In genomic region chr7:56091591-56091990, GRCh38 we compare ENCODE assay signal across 17 cellular contexts. TPM values are rescaled to one million over a fixed set of nuclear protein-coding genes. Genes with fewer than 3 reads are reported as not detected.
DNase-seq lines count a peak whose midpoint lies in the region; ATAC-seq and TF ChIP-seq lines count a peak whose summit lies in the region.
"Had no signal": no experiment of that assay in that cellular context is flagged by ENCODE, and none has a peak within 500 bp of the region (broad histone marks: within the 10 kb centered on the region; RNA-seq: fewer than 3 reads in every experiment).

No MANE protein-coding gene starts in this region.

- H3K27me3 Mint-ChIP-seq in MCF 10A (ENCODE audit: insufficient read depth, unreplicated experiment) (no peaks in the 10 kb centered on the region), nephron progenitor cell (ENCODE audit: low read depth, poor library complexity) (peaks cover 8% of the 10 kb centered on the region), WTC11 (ENCODE audit: low read depth) (peaks cover 3% of the 10 kb centered on the region; the same call in 1 of the 2 replicates)

- H3K27me3 ChIP-seq in breast epithelium = no peaks in the 10 kb centered on the region
- H3K27me3 ChIP-seq in transverse colon = no peaks in the 10 kb centered on the region
- H3K27me3 ChIP-seq: cardiac muscle cell had no signal

- no peak overlapping the region for H3K27ac Mint-ChIP-seq in MCF 10A (ENCODE audit: low read depth, unreplicated experiment)
- peak overlapping the region; percentile 25 for H3K27ac Mint-ChIP-seq in nephron progenitor cell
- no peak overlapping the region for H3K27ac Mint-ChIP-seq in WTC11
- H3K27ac Mint-ChIP-seq: activated T-helper 1 cell treated with anti-CD3 and anti-CD28 coated beads, Interleukin-12 subunit alpha, Interleukin-12 subunit beta, Interleukin-2, Interleukin-4 antibody, amounts not matched to agents 30 ng/mL and 10 ng/mL and 1 ng/mL, durations not matched to agents 14 hours and 24 hours and 36 hours had no signal

- H3K4me3 ChIP-seq in breast epithelium = no peak overlapping the region
- H3K4me3 ChIP-seq in transverse colon = no peak overlapping the region
- H3K4me3 ChIP-seq: cardiac muscle cell, SK-N-MC had no signal

- TF ChIP-seq POLR2A in breast epithelium (IDR thresholded peaks at IDR 0.05) (no peak), transverse colon (IDR thresholded peaks at IDR 0.05) (no peak)

- ATAC-seq in GM21576 (IDR thresholded peaks at IDR 0.05; ENCODE audit: unreplicated experiment) (no peak), HG03469 (IDR thresholded peaks at IDR 0.05; ENCODE audit: unreplicated experiment) (no peak), WTC11 (no peak)
- ATAC-seq: activated CD4-positive, CD25-positive, alpha-beta regulatory T cell treated with anti-CD3 and anti-CD28 coated beads, Interleukin-2, amount 50 U/mL, for 24 hours; esophagus mucosa had no signal

- H3K36me3 ChIP-seq in breast epithelium (no peaks in the 10 kb centered on the region), transverse colon (no peaks in the 10 kb centered on the region)
- H3K36me3 ChIP-seq: cardiac muscle cell had no signal

- H3K36me3 Mint-ChIP-seq in MCF 10A (ENCODE audit: insufficient read depth, unreplicated experiment) = peaks cover 13% of the 10 kb centered on the region
- H3K36me3 Mint-ChIP-seq in nephron progenitor cell (ENCODE audit: low read depth) = peaks cover 14% of the 10 kb centered on the region
- peaks cover 7% of the 10 kb centered on the region for H3K36me3 Mint-ChIP-seq in WTC11

- H3K9me3 Mint-ChIP-seq in MCF 10A (ENCODE audit: unreplicated experiment) = no peaks in the 10 kb centered on the region
- peaks cover 5% of the 10 kb centered on the region for H3K9me3 Mint-ChIP-seq in nephron progenitor cell
- H3K9me3 Mint-ChIP-seq in WTC11 = peaks cover 4% of the 10 kb centered on the region
- H3K9me3 Mint-ChIP-seq: activated T-helper 1 cell treated with anti-CD3 and anti-CD28 coated beads, Interleukin-12 subunit alpha, Interleukin-12 subunit beta, Interleukin-2, Interleukin-4 antibody, amounts not matched to agents 30 ng/mL and 10 ng/mL and 1 ng/mL, durations not matched to agents 14 hours and 24 hours and 36 hours had no signal

- no TSS peak for BruUV-seq in MCF 10A (replicated peaks; lab: Mats Ljungman, UMichigan)

- peak; percentile 61 to 62 for DNase-seq in breast epithelium (ENCODE audit: low spot score in 2 of 2)
- no peak for DNase-seq in MCF 10A (ENCODE audit: unreplicated experiment)
- peak; percentile 77 for DNase-seq in fibroblast of peridontal ligament (ENCODE audit: extremely low read depth)
- no peak for DNase-seq in nephron progenitor cell
- DNase-seq in transverse colon = peak; percentile 24
- DNase-seq in WTC11 (ENCODE audit: low spot score) = no peak
- DNase-seq: DMS79; NCI-H524 treated with DMSO at 0.1 percent for 48 hours; stimulated activated CD4-positive, alpha-beta T cell treated with anti-CD3 and anti-CD28 coated beads, Interleukin-4, amount 100 ng/mL, for 4 hours had no signal

- POLR2A ChIA-PET in MCF 10A (lab: Yijun Ruan, JAX) (interaction anchor here (0.5 to 1.0 kb wide), 2 partner anchors 14 to 28 kb away, joined by 3 read pairs; partner anchors contain the start of gene CHCHD2), WTC11 (lab: Charles Lee) (interaction anchor here (1.9 kb wide), 1 partner anchor 8 kb away, joined by 4 read pairs; no protein-coding TSS in a partner anchor)

- peaks cover 4 to 7% of the 10 kb centered on the region in 2 donors for H3K4me1 ChIP-seq in breast epithelium
- peaks cover 0 to 21% (median 10%) of the 10 kb centered on the region in 4 donors for H3K4me1 ChIP-seq in transverse colon

- WGBS in transverse colon (ENCODE audit: low coverage in 1 of 2), 2 donors = 61% methylated on average over 3 of the region's 3 CpGs; no CpG with 5 or more reads in 1 of the 2 donors

- H3K27ac ChIP-seq in breast epithelium = peak overlapping the region; percentile 58 to 67
- peak overlapping the region; percentile 66 to 84 (median 72) for H3K27ac ChIP-seq in transverse colon
- H3K27ac ChIP-seq: cardiac muscle cell, HL-60, SK-N-MC had no signal

- CTCF ChIA-PET in MCF 10A (lab: Yijun Ruan, JAX) (interaction anchor here (0.5 to 3.3 kb wide), 8 partner anchors 8 to 451 kb away, joined by 3 to 19 read pairs (median 5); no protein-coding TSS in a partner anchor), WTC11 (lab: Charles Lee) (no interaction called here)

- intact Hi-C loops in breast epithelium (cut with DNase I; ENCODE audit: low total_unique reads) (no loop called here), MCF 10A (cut with micrococcal nuclease) (no loop called here), transverse colon (cut with DNase I; ENCODE audit: low total_unique reads) (no loop called here)

- peaks cover 5% of the 10 kb centered on the region for H3K4me1 Mint-ChIP-seq in MCF 10A (ENCODE audit: insufficient read depth, unreplicated experiment)
- H3K4me1 Mint-ChIP-seq in nephron progenitor cell = no peaks in the 10 kb centered on the region
- no peaks in the 10 kb centered on the region for H3K4me1 Mint-ChIP-seq in WTC11

- H3K9me3 ChIP-seq in breast epithelium (no peaks in the 10 kb centered on the region), transverse colon (no peaks in the 10 kb centered on the region)

- TF ChIP-seq CTCF in breast epithelium (IDR thresholded peaks at IDR 0.05) (no peak), MCF 10A (IDR thresholded peaks at IDR 0.05; ENCODE audit: unreplicated experiment) (no peak), nephron progenitor cell (IDR thresholded peaks at IDR 0.05) (no peak), transverse colon (IDR thresholded peaks at IDR 0.05) (no peak), WTC11 (IDR thresholded peaks at IDR 0.05) (no peak)

- H3K4me3 Mint-ChIP-seq in MCF 10A (ENCODE audit: unreplicated experiment) = no peak overlapping the region
- no peak overlapping the region for H3K4me3 Mint-ChIP-seq in nephron progenitor cell
- no peak overlapping the region for H3K4me3 Mint-ChIP-seq in WTC11
- H3K4me3 Mint-ChIP-seq: activated T-helper 1 cell treated with anti-CD3 and anti-CD28 coated beads, Interleukin-12 subunit alpha, Interleukin-12 subunit beta, Interleukin-2, Interleukin-4 antibody, amounts not matched to agents 30 ng/mL and 10 ng/mL and 1 ng/mL, durations not matched to agents 14 hours and 24 hours and 36 hours had no signal

- no peak for TF ChIP-seq EP300 in transverse colon (IDR thresholded peaks at IDR 0.05; ENCODE audit: low read depth)

- in situ Hi-C loops in transverse colon (cut with MboI; ENCODE audit: low pct_ligation_motif_present in 1 of 4, low pct_unique_long_range_greater_than_20kb in 1 of 4, low sequenced_read_pairs in 3 of 4) = no loop called here

TF ChIP-seq in WTC11, 78 proteins besides CTCF, POLR2A, EP300 and RAD21:
- no peak for TF ChIP-seq NFE2L1 (CRISPR knock-in tag; IDR thresholded peaks at IDR 0.05)
- no peak for TF ChIP-seq ELF4 (CRISPR knock-in tag; IDR thresholded peaks at IDR 0.05; ENCODE audit: low read depth)
- TF ChIP-seq ZNF416 (CRISPR knock-in tag; IDR thresholded peaks at IDR 0.05) = no peak
- no peak for TF ChIP-seq FOXK1 (CRISPR knock-in tag; IDR thresholded peaks at IDR 0.05)
- TF ChIP-seq RELA (CRISPR knock-in tag; IDR thresholded peaks at IDR 0.05; ENCODE audit: borderline replicate concordance) = no peak

RNA-seq across cellular contexts. Expression of gene PHKG1, which starts 1.2 kb away (rescaled TPM):
- total RNA-seq in breast epithelium (1 to 10 TPM; 2.6 to 4.3 (median 2.8) TPM), MCF 10A (2022) (1.2 and 2.4 TPM in 2 replicates), transverse colon (1 to 10 TPM in 3 of 4 donors, not detected in 1; 1.2 to 9.7 (median 1.6) TPM), WTC11 (2021) (not detected in 3 replicates)

RNA-seq across cellular contexts. Expression of gene CHCHD2, which starts 14.7 kb away (rescaled TPM):
- total RNA-seq in breast epithelium = 100 to 1,000 TPM; 327 to 371 (median 363) TPM
- total RNA-seq in MCF 10A (2022) = 564 and 712 TPM in 2 replicates
- total RNA-seq in transverse colon = 100 to 1,000 TPM in 3 of 4 donors, 10 to 100 TPM in 1; 99.9 to 395 (median 254) TPM
- 2.2 to 2.4 TPM (median 2.2 TPM) in 3 replicates for total RNA-seq in WTC11 (2021)

RNA-seq across cellular contexts. Expression of gene NUPR2, which starts 24.6 kb away (rescaled TPM):
- total RNA-seq in breast epithelium = 10 to 100 TPM in 1 of 3 donors, 1 to 10 TPM in 1, not detected in 1; 5.2 to 10.1 TPM
- not detected in 2 replicates for total RNA-seq in MCF 10A (2022)
- 1 to 10 TPM in 2 of 4 donors, not detected in 2; 2.0 to 2.4 TPM for total RNA-seq in transverse colon
- total RNA-seq in WTC11 (2021) = not detected in 3 replicates
- total RNA-seq: activated T-helper 1 cell treated with anti-CD3 and anti-CD28 coated beads, Interleukin-12 subunit alpha, Interleukin-12 subunit beta, Interleukin-2, Interleukin-4 antibody, amounts not matched to agents 30 ng/mL and 10 ng/mL and 1 ng/mL, durations not matched to agents 14 hours and 24 hours and 36 hours; cardiac muscle cell had no signal

RNA-seq across cellular contexts. Expression of gene SUMF2, which starts 27.5 kb away (rescaled TPM):
- total RNA-seq in breast epithelium = 100 to 1,000 TPM; 123 to 131 (median 127) TPM
- total RNA-seq in MCF 10A (2022) = 142 and 159 TPM in 2 replicates
- total RNA-seq in transverse colon = 100 to 1,000 TPM in 3 of 4 donors, 10 to 100 TPM in 1; 93.4 to 481 (median 127) TPM
- 99.6 to 105 TPM (median 99.6 TPM) in 3 replicates for total RNA-seq in WTC11 (2021)

RNA-seq across cellular contexts. Expression of gene CCT6A, which starts 40.0 kb away (rescaled TPM):
- total RNA-seq in breast epithelium = 100 to 1,000 TPM in 2 of 3 donors, 10 to 100 TPM in 1; 75.7 to 137 (median 112) TPM
- total RNA-seq in MCF 10A (2022) = 208 and 222 TPM in 2 replicates
- total RNA-seq in transverse colon = 10 to 100 TPM; 47.9 to 92.9 (median 70.9) TPM
- total RNA-seq in WTC11 (2021) = 208 to 246 TPM (median 209 TPM) in 3 replicates

Comparison
In these comparisons a context has a peak if more than half of its experiments do, and no peak if none do; other contexts are left out.
1. DNase-seq: peak in breast epithelium (2 of 2), fibroblast of peridontal ligament (single experiment) and transverse colon (single experiment); none in MCF 10A (single experiment), nephron progenitor cell (single experiment) and WTC11 (single experiment).
2. RNA of gene CHCHD2, which starts 14.7 kb away (total RNA-seq): 564 to 712 TPM in MCF 10A, 327 to 371 TPM in breast epithelium and 99.9 to 395 TPM in transverse colon; 2.2 to 2.4 TPM in WTC11; every median in the first group is over 10 times any median in the second.